Comparison of ENCODE assay signal across 1 cellular context in genomic region chr15:85456798-85457197, GRCh38.
TF ChIP-seq lines count a peak whose summit lies in the region.

No MANE protein-coding gene starts in this region.

TF ChIP-seq in HepG2, 621 proteins besides CTCF, POLR2A, EP300 and RAD21 (continued from another document):
- TF ChIP-seq, protein P1, sequence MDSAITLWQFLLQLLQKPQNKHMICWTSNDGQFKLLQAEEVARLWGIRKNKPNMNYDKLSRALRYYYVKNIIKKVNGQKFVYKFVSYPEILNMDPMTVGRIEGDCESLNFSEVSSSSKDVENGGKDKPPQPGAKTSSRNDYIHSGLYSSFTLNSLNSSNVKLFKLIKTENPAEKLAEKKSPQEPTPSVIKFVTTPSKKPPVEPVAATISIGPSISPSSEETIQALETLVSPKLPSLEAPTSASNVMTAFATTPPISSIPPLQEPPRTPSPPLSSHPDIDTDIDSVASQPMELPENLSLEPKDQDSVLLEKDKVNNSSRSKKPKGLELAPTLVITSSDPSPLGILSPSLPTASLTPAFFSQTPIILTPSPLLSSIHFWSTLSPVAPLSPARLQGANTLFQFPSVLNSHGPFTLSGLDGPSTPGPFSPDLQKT (CRISPR knock-in tag; IDR thresholded peaks at IDR 0.05; ENCODE audit: borderline replicate concordance): no peak
